ENCODE assay signal across 22 cellular contexts in the genomic region with DNA sequence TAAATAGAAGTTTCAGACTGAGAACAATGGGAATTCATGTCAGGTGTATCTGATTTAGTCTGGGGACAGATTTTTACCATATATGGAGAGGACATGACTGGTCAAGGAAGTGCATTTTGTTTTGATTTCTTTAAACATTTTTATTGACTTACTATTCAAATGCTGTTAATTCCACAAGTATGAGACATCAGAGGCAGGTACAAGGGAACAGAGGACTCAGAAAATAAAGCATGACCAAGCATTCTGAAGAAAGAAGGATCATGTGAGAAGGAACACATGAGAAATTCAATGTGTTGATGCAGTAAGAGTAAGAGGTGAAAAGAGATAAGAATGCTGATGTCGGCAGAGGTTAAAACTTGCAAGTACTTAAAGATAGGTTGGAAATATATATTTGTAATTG.
DNase-seq lines count a peak whose midpoint lies in the region; ATAC-seq, FAIRE-seq and TF ChIP-seq lines count a peak whose summit lies in the region.
"Had no signal": no experiment of that assay in that cellular context is flagged by ENCODE, and none has a peak within 500 bp of the region (broad histone marks: within the 10 kb centered on the region; RNA-seq: fewer than 3 reads in every experiment).

No MANE protein-coding gene starts in this region.

- H3K4me1 ChIP-seq in small intestine (ENCODE audit: control insufficient read depth in 2 of 2, insufficient read depth in 1 of 2, low read depth in 1 of 2, low read length in 1 of 2): no peaks in the 10 kb centered on the region
- no peaks in the 10 kb centered on the region for H3K4me1 ChIP-seq in left ventricle myocardium inferior
- H3K4me1 ChIP-seq: colonic mucosa, vagina had no signal

- peak; percentile 74 for DNase-seq in Caki2 (ENCODE audit: low read depth)
- DNase-seq in RCC 7860 (ENCODE audit: low spot score): peak; percentile 52
- DNase-seq in epithelial cell of esophagus (ENCODE audit: low read depth): peak; percentile 89
- DNase-seq in kidney tubule cell (ENCODE audit: low spot score): peak; percentile 94
- no peak for DNase-seq in small intestine
- DNase-seq in NCI-H2081 (lab: John Stamatoyannopoulos, UW): no peak
- DNase-seq in left ventricle myocardium inferior: no peak
- DNase-seq: activated CD4-positive, alpha-beta T cell treated with anti-CD3 and anti-CD28 coated beads, Interleukin-2, amount 50 U/mL, for 48 hours; activated naive CD4-positive, alpha-beta T cell treated with Interleukin-2 at 50 U/mL for 16 hours; aorta; CD4-positive, alpha-beta T cell; colonic mucosa; glutamatergic neuron; HFFc6; KBM-7; NCI-H1092; NCI-H524 treated with DMSO at 0.1 percent for 48 hours; SHP77; substantia nigra; WERI-Rb-1 had no signal

- H3K4me3 ChIP-seq in epithelial cell of esophagus (ENCODE audit: low read length) (no peak overlapping the region), small intestine (ENCODE audit: low read depth in 1 of 2, low read length in 2 of 2) (no peak overlapping the region), left ventricle myocardium inferior (no peak overlapping the region)
- H3K4me3 ChIP-seq: colonic mucosa, vagina had no signal

- H3K36me3 ChIP-seq in small intestine (ENCODE audit: control insufficient read depth in 2 of 2, insufficient read depth in 2 of 2, low read length in 2 of 2) (no peaks in the 10 kb centered on the region), left ventricle myocardium inferior (no peaks in the 10 kb centered on the region)
- H3K36me3 ChIP-seq: colonic mucosa, vagina, WERI-Rb-1 had no signal

- WGBS in small intestine, 3 donors: 80 to 100% (median 94%) methylated on average over 1 of the region's 1 CpG

- ATAC-seq in GM19035 (IDR thresholded peaks at IDR 0.05; ENCODE audit: unreplicated experiment): no peak

- peaks cover 1% of the 10 kb centered on the region for H3K9me3 ChIP-seq in small intestine (ENCODE audit: control insufficient read depth, low read depth)
- peaks cover 1% of the 10 kb centered on the region for H3K9me3 ChIP-seq in left ventricle myocardium inferior (replicated peaks)
- H3K9me3 ChIP-seq: colonic mucosa, vagina had no signal

- H3K27ac ChIP-seq in small intestine (ENCODE audit: low read depth in 1 of 2, low read length in 1 of 2) (no peak overlapping the region), left ventricle myocardium inferior (replicated peaks) (no peak overlapping the region)
- H3K27ac ChIP-seq: colonic mucosa, vagina, WERI-Rb-1 had no signal

- FAIRE-seq in RCC 7860 (lab: Jason Lieb, UNC) (no peak), small intestine (lab: Jason Lieb, UNC) (no peak)

- intact Hi-C loops in left ventricle myocardium inferior (cut with micrococcal nuclease): no loop called here

- no peaks in the 10 kb centered on the region for H3K27me3 ChIP-seq in small intestine (ENCODE audit: control insufficient read depth in 2 of 2, insufficient read depth in 2 of 2, low read length in 2 of 2)
- H3K27me3 ChIP-seq in left ventricle myocardium inferior (ENCODE audit: low read depth): no peaks in the 10 kb centered on the region
- H3K27me3 ChIP-seq: colonic mucosa, vagina had no signal

- TF ChIP-seq CTCF in epithelial cell of esophagus (IDR thresholded peaks at IDR 0.05; ENCODE audit: insufficient read depth, low read depth, low read length, missing control alignments) (no peak), left ventricle myocardium inferior (IDR thresholded peaks at IDR 0.05; ENCODE audit: borderline replicate concordance) (no peak)

- in situ Hi-C loops in Caki2 (cut with HindIII; ENCODE audit: low pct_unique_long_range_greater_than_20kb, low sequenced_read_pairs): no loop called here

Comparison
In these comparisons a context has a peak if more than half of its experiments do, and no peak if none do; other contexts are left out.
1. DNase-seq: peak in Caki2 (single experiment), RCC 7860 (single experiment), epithelial cell of esophagus (single experiment) and kidney tubule cell (single experiment); none in small intestine (single experiment), NCI-H2081 (0 of 2) and left ventricle myocardium inferior (single experiment).